Comparison of ENCODE assay signal across 9 cellular contexts in genomic region chr5:88679638-88680037, GRCh38.
DNase-seq lines count a peak whose midpoint lies in the region; ATAC-seq and TF ChIP-seq lines count a peak whose summit lies in the region.
"Had no signal": no experiment of that assay in that cellular context is flagged by ENCODE, and none has a peak within 500 bp of the region (broad histone marks: within the 10 kb centered on the region; RNA-seq: fewer than 3 reads in every experiment).

No MANE protein-coding gene starts in this region.

- POLR2A ChIA-PET in Panc1 (lab: Charles Lee), result interaction anchor here (0.6 kb wide), 1 partner anchor 45 kb away, joined by 3 read pairs; no protein-coding TSS in a partner anchor

- DNase-seq in activated naive CD8-positive, alpha-beta T cell treated with anti-CD3 and anti-CD28 coated beads for 36 hours, result no peak
- DNase-seq in Panc1 (ENCODE audit: low read depth, low spot score) (no peak), thoracic aorta (ENCODE audit: low spot score) (no peak), occipital lobe (lab: John Stamatoyannopoulos, UW) (no peak)

- CTCF ChIA-PET in Panc1 (lab: Charles Lee), result no interaction called here

- peaks cover 7% of the 10 kb centered on the region for H3K9me3 Mint-ChIP-seq in activated naive CD8-positive, alpha-beta T cell (ENCODE audit: low read depth)
- peaks cover 4% of the 10 kb centered on the region for H3K9me3 Mint-ChIP-seq in activated naive CD8-positive, alpha-beta T cell treated with anti-CD3 and anti-CD28 coated beads for 36 hours

- H3K4me3 ChIP-seq in Panc1 (ENCODE audit: low read depth in 2 of 2, low read length in 2 of 2) (peak overlapping the region; percentile 50 to 62; a peak in 3 of 4 replicates), iPS-18a (ENCODE audit: low read length) (peak overlapping the region; percentile 44), thoracic aorta (peak overlapping the region; percentile 67)

- H3K9ac ChIP-seq in iPS-18a (ENCODE audit: low read length), result no peak overlapping the region

- peak overlapping the region; percentile 69 for H3K27ac ChIP-seq in Panc1 (ENCODE audit: low read length)
- no peak overlapping the region for H3K27ac ChIP-seq in iPS-18a (ENCODE audit: low read length)
- no peak overlapping the region for H3K27ac ChIP-seq in thoracic aorta
- H3K27ac ChIP-seq: HL-60 had no signal

- H3K4me1 ChIP-seq in Panc1 (ENCODE audit: control insufficient read depth, insufficient read depth, low read length) (peaks cover 19% of the 10 kb centered on the region), iPS-18a (ENCODE audit: control insufficient read depth, low read depth, low read length) (peaks cover 21% of the 10 kb centered on the region), thoracic aorta (ENCODE audit: control insufficient read depth in 1 of 2, low read depth in 2 of 2) (peaks cover 18 to 28% of the 10 kb centered on the region in 2 donors)

- in situ Hi-C loops in Panc1 (cut with HindIII; ENCODE audit: low pct_unique_long_range_greater_than_20kb, low sequenced_read_pairs), result loop anchor here (25.0 kb wide), 1 partner anchor 917 kb away; no protein-coding TSS in a partner anchor

- ATAC-seq in Panc1 (no peak), thoracic aorta (ENCODE audit: insufficient number of reproducible peaks, low FRiP score, low read depth) (no peak), HG02885 (IDR thresholded peaks at IDR 0.05; ENCODE audit: poor library complexity, unreplicated experiment) (no peak), GM19463 (IDR thresholded peaks at IDR 0.05; ENCODE audit: unreplicated experiment) (no peak)

- H3K36me3 ChIP-seq in Panc1 (ENCODE audit: control insufficient read depth, insufficient read depth, low read length) (no peaks in the 10 kb centered on the region), iPS-18a (ENCODE audit: control insufficient read depth, low read depth, low read length) (no peaks in the 10 kb centered on the region), thoracic aorta (no peaks in the 10 kb centered on the region)

- peaks cover 5% of the 10 kb centered on the region for H3K36me3 Mint-ChIP-seq in activated naive CD8-positive, alpha-beta T cell
- H3K36me3 Mint-ChIP-seq in activated naive CD8-positive, alpha-beta T cell treated with anti-CD3 and anti-CD28 coated beads for 36 hours, result peaks cover 6% of the 10 kb centered on the region

- TF ChIP-seq CTCF in Panc1 (IDR thresholded peaks at IDR 0.05) (no peak), thoracic aorta (IDR thresholded peaks at IDR 0.05) (no peak)

- no peak overlapping the region for H3K27ac Mint-ChIP-seq in activated naive CD8-positive, alpha-beta T cell
- no peak overlapping the region for H3K27ac Mint-ChIP-seq in activated naive CD8-positive, alpha-beta T cell treated with anti-CD3 and anti-CD28 coated beads for 36 hours

- no TSS peak for BruUV-seq in Panc1 (replicated peaks; lab: Mats Ljungman, UMichigan)

- H3K27me3 Mint-ChIP-seq in activated naive CD8-positive, alpha-beta T cell, result peaks cover 57% of the 10 kb centered on the region
- H3K27me3 Mint-ChIP-seq in activated naive CD8-positive, alpha-beta T cell treated with anti-CD3 and anti-CD28 coated beads for 36 hours, result peaks cover 93% of the 10 kb centered on the region

- intact Hi-C loops in Panc1 (cut with micrococcal nuclease; ENCODE audit: unreplicated experiment), result loop anchor here (1.0 to 2.0 kb wide), 2 partner anchors 538 to 899 kb away; no protein-coding TSS in a partner anchor

- H3K9me3 ChIP-seq in Panc1 (ENCODE audit: control insufficient read depth, insufficient read depth, low read depth, low read length) (no peaks in the 10 kb centered on the region), iPS-18a (ENCODE audit: control insufficient read depth, low read depth, low read length) (no peaks in the 10 kb centered on the region), thoracic aorta (no peaks in the 10 kb centered on the region)

- H3K4me1 Mint-ChIP-seq in activated naive CD8-positive, alpha-beta T cell (ENCODE audit: low read depth), result peaks cover 30% of the 10 kb centered on the region
- peaks cover 18% of the 10 kb centered on the region for H3K4me1 Mint-ChIP-seq in activated naive CD8-positive, alpha-beta T cell treated with anti-CD3 and anti-CD28 coated beads for 36 hours

- H3K27me3 ChIP-seq in Panc1 (ENCODE audit: control insufficient read depth, insufficient read depth, low read length) (no peaks in the 10 kb centered on the region), iPS-18a (ENCODE audit: control insufficient read depth, insufficient read depth, low read length) (peaks cover 100% of the 10 kb centered on the region), thoracic aorta (replicated peaks; ENCODE audit: insufficient read depth) (peaks cover 38% of the 10 kb centered on the region)

- peak overlapping the region; percentile 51 for H3K4me3 Mint-ChIP-seq in activated naive CD8-positive, alpha-beta T cell
- no peak overlapping the region for H3K4me3 Mint-ChIP-seq in activated naive CD8-positive, alpha-beta T cell treated with anti-CD3 and anti-CD28 coated beads for 36 hours
